In the genomic region with DNA sequence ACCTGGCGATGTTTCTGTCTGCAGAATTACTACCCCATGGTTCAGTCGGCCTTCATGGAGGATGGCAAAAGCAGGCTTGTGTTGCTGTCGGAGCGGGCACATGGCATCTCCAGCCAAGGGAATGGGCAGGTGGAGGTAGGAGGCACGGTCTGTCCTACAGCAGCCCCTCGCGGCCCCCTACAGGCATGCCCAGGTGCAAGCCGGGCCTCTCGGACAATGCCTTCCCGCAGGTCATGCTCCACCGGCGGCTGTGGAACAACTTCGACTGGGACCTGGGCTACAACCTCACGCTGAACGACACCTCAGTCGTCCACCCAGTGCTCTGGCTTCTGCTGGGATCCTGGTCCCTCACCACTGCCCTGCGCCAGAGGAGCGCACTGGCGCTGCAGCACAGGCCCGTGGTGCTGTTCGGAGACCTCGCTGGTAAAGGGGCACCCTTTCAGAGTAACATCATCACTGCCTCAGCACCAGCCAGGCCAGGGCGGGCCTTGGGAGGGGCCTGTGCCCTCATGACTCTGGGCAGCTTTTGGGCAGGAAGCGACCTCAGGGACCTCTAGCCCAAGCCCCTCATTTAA, we compare ENCODE assay signal across 16 cellular contexts. TPM values are rescaled to one million over a fixed set of nuclear protein-coding genes. Genes with fewer than 3 reads are reported as not detected.
DNase-seq lines count a peak whose midpoint lies in the region; FAIRE-seq and TF ChIP-seq lines count a peak whose summit lies in the region.
"Had no signal": no experiment of that assay in that cellular context is flagged by ENCODE, and none has a peak within 500 bp of the region (broad histone marks: within the 10 kb centered on the region; RNA-seq: fewer than 3 reads in every experiment).

No MANE protein-coding gene starts in this region.

- H3K23ac ChIP-seq in mesenchymal stem cell (ENCODE audit: low read length in 2 of 2), result no peak overlapping the region

- WGBS in mesenchymal stem cell, result 96% methylated on average over 24 of the region's 24 CpGs

- H3K27ac ChIP-seq in KOPT-K1 (ENCODE audit: low read depth, low read length, poor library complexity, severe bottlenecking) (peak overlapping the region; percentile 9), mesenchymal stem cell (ENCODE audit: low read length, poor library complexity, severe bottlenecking) (no peak overlapping the region)
- H3K27ac ChIP-seq: A549, GM23248, HL-60 had no signal

- H4K8ac ChIP-seq in mesenchymal stem cell (ENCODE audit: low read length), result no peak overlapping the region

- no peak overlapping the region for H2BK5ac ChIP-seq in mesenchymal stem cell (ENCODE audit: low read depth, low read length, poor library complexity, severe bottlenecking)

- no peak overlapping the region for H3K4ac ChIP-seq in mesenchymal stem cell (ENCODE audit: low read depth in 1 of 2, low read length in 2 of 2)

- H4K91ac ChIP-seq in mesenchymal stem cell (ENCODE audit: low read length), result peak overlapping the region; percentile 57

- no peak overlapping the region for H2AK5ac ChIP-seq in mesenchymal stem cell (ENCODE audit: low read length, severe bottlenecking)

- DNase-seq in bronchial epithelial cell (ENCODE audit: low read depth), result no peak
- DNase-seq in mesenchymal stem cell, result no peak
- DNase-seq in SW 1271 (lab: John Stamatoyannopoulos, UW), result no peak
- no peak for DNase-seq in NCI-H1930 (lab: John Stamatoyannopoulos, UW)
- DNase-seq in retina, result no peak
- DNase-seq: BE2C; CD8-positive, alpha-beta T cell; COR-L47; DND-41; GDM1; GM23248; H9 had no signal

- no peak overlapping the region for H2AFZ ChIP-seq in mesenchymal stem cell (ENCODE audit: low read depth, low read length)
- H2AFZ ChIP-seq: GM23248 had no signal

- no peak overlapping the region for H2BK120ac ChIP-seq in mesenchymal stem cell (ENCODE audit: low read depth, low read length)

- no peak overlapping the region for H3K4me2 ChIP-seq in mesenchymal stem cell (ENCODE audit: low read length, poor library complexity, severe bottlenecking)
- H3K4me2 ChIP-seq: A549 had no signal

- peaks cover 92% of the 10 kb centered on the region for H3K36me3 ChIP-seq in KOPT-K1 (ENCODE audit: insufficient read depth, low read length)
- H3K36me3 ChIP-seq in bronchial epithelial cell (ENCODE audit: control insufficient read depth, insufficient read depth, low read length), result peaks cover 11% of the 10 kb centered on the region
- peaks cover 68 to 74% of the 10 kb centered on the region in 2 experiments for H3K36me3 ChIP-seq in mesenchymal stem cell (ENCODE audit: control insufficient read depth in 1 of 2, insufficient read depth in 2 of 2, low read depth in 1 of 2, low read length in 2 of 2)
- H3K36me3 ChIP-seq: BE2C had no signal

- no peak overlapping the region for H2BK12ac ChIP-seq in mesenchymal stem cell (ENCODE audit: low read length in 2 of 2)

- H3K79me1 ChIP-seq in mesenchymal stem cell (replicated peaks; ENCODE audit: low read length, poor library complexity, severe bottlenecking), result no peaks in the 10 kb centered on the region

- no peak overlapping the region for H3K14ac ChIP-seq in mesenchymal stem cell (ENCODE audit: low read length in 2 of 2)

- H3K4me3 ChIP-seq in bronchial epithelial cell (ENCODE audit: low read depth, low read length) (no peak overlapping the region), mesenchymal stem cell (ENCODE audit: insufficient read depth in 1 of 2, low read depth in 1 of 2, low read length in 2 of 2) (no peak overlapping the region)
- H3K4me3 ChIP-seq: A549, GM23248 had no signal

- FAIRE-seq in bronchial epithelial cell (lab: Jason Lieb, UNC), result peak; percentile 47
- FAIRE-seq: A549, GM12892 had no signal

- H3K9me3 ChIP-seq in KOPT-K1 (ENCODE audit: insufficient read depth, low read length, poor library complexity, severe bottlenecking) (no peaks in the 10 kb centered on the region), mesenchymal stem cell (ENCODE audit: control insufficient read depth, low read length) (peaks cover under 1% of the 10 kb centered on the region)
- H3K9me3 ChIP-seq: A549, BE2C had no signal

- no peak for TF ChIP-seq CTCF in bronchial epithelial cell (IDR thresholded peaks at IDR 0.05; ENCODE audit: insufficient read depth, low read length, severe bottlenecking)

- no peaks in the 10 kb centered on the region for H3K4me1 ChIP-seq in mesenchymal stem cell (ENCODE audit: control insufficient read depth, insufficient read depth, low read depth, low read length)
- H3K4me1 ChIP-seq: A549, BE2C had no signal

- no peaks in the 10 kb centered on the region for H3K27me3 ChIP-seq in bronchial epithelial cell (ENCODE audit: control insufficient read depth, insufficient read depth, low read length)
- no peaks in the 10 kb centered on the region for H3K27me3 ChIP-seq in mesenchymal stem cell (ENCODE audit: control insufficient read depth in 1 of 2, insufficient read depth in 1 of 2, low read length in 2 of 2)
- H3K27me3 ChIP-seq: BE2C had no signal

- no peak overlapping the region for H3K18ac ChIP-seq in mesenchymal stem cell (ENCODE audit: low read depth in 1 of 2, low read length in 2 of 2)

- H3K9ac ChIP-seq in mesenchymal stem cell (ENCODE audit: low read length), result no peak overlapping the region
- H3K9ac ChIP-seq: GM23248 had no signal

- H2BK15ac ChIP-seq in mesenchymal stem cell (ENCODE audit: low read depth, poor library complexity, severe bottlenecking), result no peak overlapping the region

RNA-seq across cellular contexts. Expression of a gene that starts 29.5 kb away (rescaled TPM):
- total RNA-seq in bronchial epithelial cell, result 69.5 and 127 TPM in 2 replicates
- polyA plus RNA-seq in mesenchymal stem cell (2013, experiment 1 of 2), result 265 TPM
- polyA plus RNA-seq in mesenchymal stem cell (2013, experiment 2 of 2), result 268 TPM

RNA-seq across cellular contexts. Expression of a gene that starts 36.0 kb away (rescaled TPM):
- total RNA-seq in bronchial epithelial cell, result 4.7 and 8.3 TPM in 2 replicates
- 43.3 TPM for polyA plus RNA-seq in mesenchymal stem cell (2013, experiment 1 of 2)
- polyA plus RNA-seq in mesenchymal stem cell (2013, experiment 2 of 2), result 44.0 TPM
